In the genomic region with DNA sequence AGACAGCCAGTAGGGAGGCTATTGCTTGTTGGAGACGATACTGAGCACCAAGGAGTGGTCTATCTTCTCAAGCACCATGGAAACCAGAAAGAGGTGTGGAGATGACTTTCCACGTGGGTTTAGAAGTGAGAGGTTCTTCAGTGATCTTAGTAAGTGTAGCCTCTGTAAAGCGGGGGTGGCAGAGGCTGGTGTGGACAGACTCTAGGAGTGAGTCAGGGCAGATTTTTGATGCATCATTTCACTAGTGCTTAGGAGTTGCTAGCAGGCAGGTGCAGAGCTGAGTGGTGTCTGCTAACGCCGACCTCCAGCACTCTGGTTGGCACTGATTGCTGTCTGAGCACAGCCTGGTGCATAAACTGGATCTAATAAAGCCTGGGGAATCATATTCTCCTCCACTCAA, we compare ENCODE assay signal across 9 cellular contexts.
DNase-seq lines count a peak whose midpoint lies in the region; ATAC-seq and TF ChIP-seq lines count a peak whose summit lies in the region.
"Had no signal": no experiment of that assay in that cellular context is flagged by ENCODE, and none has a peak within 500 bp of the region (broad histone marks: within the 10 kb centered on the region; RNA-seq: fewer than 3 reads in every experiment).

No MANE protein-coding gene starts in this region.

- POLR2A ChIA-PET in RWPE1 (lab: Yijun Ruan, JAX; ENCODE audit: low non-redundant PET), result no interaction called here

- ATAC-seq in GM18499 (IDR thresholded peaks at IDR 0.05; ENCODE audit: insufficient read depth, unreplicated experiment) (peak; percentile 89), GM21447 (IDR thresholded peaks at IDR 0.05; ENCODE audit: unreplicated experiment) (peak; percentile 88), HG03521 (IDR thresholded peaks at IDR 0.05; ENCODE audit: unreplicated experiment) (peak; percentile 80)

- H3K27me3 ChIP-seq in BE2C (no peaks in the 10 kb centered on the region), stomach (no peaks in the 10 kb centered on the region)

- TF ChIP-seq POLR2A in stomach (IDR thresholded peaks at IDR 0.05), result no peak

- CTCF ChIA-PET in RWPE1 (lab: Yijun Ruan, JAX), result no interaction called here

- H3K4me3 ChIP-seq in BE2C (ENCODE audit: low read depth, low read length) (no peak overlapping the region), stomach (no peak overlapping the region)

- DNase-seq in posterior cingulate gyrus (peak in 7 of 10 donors; percentile 8 to 80 (median 24)), BE2C (no peak), DMS 273 (lab: John Stamatoyannopoulos, UW; ENCODE audit: unreplicated experiment) (no peak), RWPE1 (ENCODE audit: low spot score) (no peak), stomach (no peak)
- DNase-seq: NCI-H1048 had no signal

- no peaks in the 10 kb centered on the region for H3K9me3 ChIP-seq in BE2C
- no peaks in the 10 kb centered on the region for H3K9me3 ChIP-seq in stomach

- no peak for TF ChIP-seq CTCF in BE2C (IDR thresholded peaks at IDR 0.05; ENCODE audit: low read depth, low read length)
- TF ChIP-seq CTCF in RWPE1 (conservative IDR thresholded peaks at IDR 0.05; ENCODE audit: low read depth), result no peak
- TF ChIP-seq CTCF in stomach (IDR thresholded peaks at IDR 0.05), result no peak

- no peak for TF ChIP-seq EP300 in stomach (IDR thresholded peaks at IDR 0.05)

- H3K36me3 ChIP-seq in BE2C (no peaks in the 10 kb centered on the region), stomach (no peaks in the 10 kb centered on the region)

- H3K4me1 ChIP-seq in BE2C (no peaks in the 10 kb centered on the region), stomach (no peaks in the 10 kb centered on the region)

- no peak overlapping the region for H3K27ac ChIP-seq in RWPE1
- H3K27ac ChIP-seq in stomach, result no peak overlapping the region

- WGBS in stomach, 5 donors, result 66 to 81% (median 71%) methylated on average over 5 of the region's 5 CpGs

- intact Hi-C loops in posterior cingulate gyrus (cut with DNase I) (no loop called here), stomach (cut with DNase I; ENCODE audit: low total_unique reads) (no loop called here)

Comparison
In these comparisons a context has a peak if more than half of its experiments do, and no peak if none do; other contexts are left out.
1. DNase-seq: peak in posterior cingulate gyrus (7 of 10); none in BE2C (single experiment), DMS 273 (single experiment), RWPE1 (single experiment) and stomach (single experiment).
2. Peak in every context shown above with its lines, with median percentiles within 50 percentile points of each other: ATAC-seq.